In the genomic region with DNA sequence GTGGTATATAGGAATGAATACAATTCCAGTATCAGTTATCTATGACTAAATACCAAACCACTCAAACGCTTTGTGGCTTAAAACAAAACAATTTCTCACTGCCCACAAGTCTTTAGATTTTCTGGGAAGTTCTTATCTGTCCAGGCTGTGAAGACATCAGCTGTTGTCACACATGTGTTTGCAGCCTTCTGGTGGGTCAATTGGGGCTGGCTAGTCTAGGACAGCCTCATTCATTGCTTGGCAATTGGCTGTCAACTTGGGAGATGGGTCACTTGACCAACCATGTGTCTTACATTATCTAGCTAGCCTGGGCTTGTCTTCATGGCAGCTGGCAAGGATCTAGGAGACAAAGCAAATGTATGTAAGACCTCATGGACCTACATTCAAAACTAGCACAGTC, we compare ENCODE assay signal across 29 cellular contexts. TPM values are rescaled to one million over a fixed set of nuclear protein-coding genes. Genes with fewer than 3 reads are reported as not detected.
DNase-seq lines count a peak whose midpoint lies in the region; ATAC-seq and TF ChIP-seq lines count a peak whose summit lies in the region.
"Had no signal": no experiment of that assay in that cellular context is flagged by ENCODE, and none has a peak within 500 bp of the region (broad histone marks: within the 10 kb centered on the region; RNA-seq: fewer than 3 reads in every experiment).

No MANE protein-coding gene starts in this region.

- no peak overlapping the region for H3K4me3 ChIP-seq in RWPE2 (ENCODE audit: severe bottlenecking)
- no peak overlapping the region for H3K4me3 ChIP-seq in fibroblast of lung (replicated peaks in 1 of 4; ENCODE audit: control extremely low read depth in 1 of 4, insufficient read depth in 1 of 4, low read depth in 3 of 4, low read length in 4 of 4)
- H3K4me3 ChIP-seq in osteoblast (ENCODE audit: insufficient read depth, low read length): no peak overlapping the region
- H3K4me3 ChIP-seq: BLaER1, cardiac muscle cell, coronary artery, left lung, right atrium auricular region, SJSA1, spleen, tibial artery had no signal

- H3K9me3 ChIP-seq in RWPE2 (ENCODE audit: severe bottlenecking) (no peaks in the 10 kb centered on the region), fibroblast of lung (ENCODE audit: control insufficient read depth, insufficient read depth, low read depth, low read length) (no peaks in the 10 kb centered on the region), osteoblast (ENCODE audit: low read depth, low read length) (no peaks in the 10 kb centered on the region)
- H3K9me3 ChIP-seq: BLaER1, Caco-2, left lung, right atrium auricular region, SJSA1, spleen, tibial artery had no signal

- peaks cover 2% of the 10 kb centered on the region for H3K27me3 Mint-ChIP-seq in activated naive CD4-positive, alpha-beta T cell treated with anti-CD3 and anti-CD28 coated beads for 36 hours (ENCODE audit: low read depth)
- H3K27me3 Mint-ChIP-seq: activated CD4-positive, alpha-beta T cell treated with anti-CD3 and anti-CD28 coated beads, Interleukin-2, amount 10 ng/mL, durations not matched to agents 7 days and 5 days; effector memory CD8-positive, alpha-beta T cell; natural killer cell treated with Interleukin-12 subunit alpha and Interleukin-12 subunit beta and Interleukin-15 and Interleukin-18, amount 100 ng/mL, for 72 hours had no signal

- no peak overlapping the region for H3K27ac Mint-ChIP-seq in activated naive CD4-positive, alpha-beta T cell treated with anti-CD3 and anti-CD28 coated beads for 36 hours
- H3K27ac Mint-ChIP-seq: activated CD4-positive, alpha-beta T cell treated with anti-CD3 and anti-CD28 coated beads, Interleukin-2, amount 10 ng/mL, durations not matched to agents 7 days and 5 days; effector memory CD8-positive, alpha-beta T cell; natural killer cell treated with Interleukin-12 subunit alpha and Interleukin-12 subunit beta and Interleukin-15 and Interleukin-18, amount 100 ng/mL, for 72 hours; WTC11 had no signal

- H3K4me1 ChIP-seq in RWPE2 (ENCODE audit: insufficient read depth, poor library complexity, severe bottlenecking) (peaks cover 35% of the 10 kb centered on the region), fibroblast of lung (ENCODE audit: control insufficient read depth, extremely low read depth, insufficient read depth, low read length) (peaks cover 3% of the 10 kb centered on the region), osteoblast (ENCODE audit: insufficient read depth, low read length) (peaks cover 53% of the 10 kb centered on the region)
- H3K4me1 ChIP-seq: BLaER1, Caco-2, left lung, parathyroid adenoma, right atrium auricular region, spleen, tibial artery had no signal

- peak; percentile 60 for DNase-seq in EL
- no peak for DNase-seq in RWPE2 (ENCODE audit: low spot score)
- DNase-seq in fibroblast of lung (ENCODE audit: low read depth in 2 of 2): peak; percentile 23 to 88
- no peak for DNase-seq in osteoblast (ENCODE audit: insufficient read length, low spot score, missing footprints)
- DNase-seq in activated naive CD4-positive, alpha-beta T cell treated with Interleukin-2 at 50 U/mL for 16 hours: no peak
- DNase-seq in activated naive CD4-positive, alpha-beta T cell treated with anti-CD3 and anti-CD28 coated beads for 36 hours: no peak
- DNase-seq in GM03348 (ENCODE audit: low spot score): no peak
- DNase-seq: activated CD4-positive, alpha-beta T cell treated with anti-CD3 and anti-CD28 coated beads, Interleukin-2, amount 10 ng/mL, durations not matched to agents 7 days and 5 days; activated naive CD4-positive, alpha-beta T cell; activated T-cell treated with anti-CD3 and anti-CD28 coated beads, Interleukin-2, amount 50 U/mL, for 4 hours; amniotic stem cell; Caco-2; effector memory CD8-positive, alpha-beta T cell; Karpas-422; left lung; NCI-H510A treated with DMSO at 0.1 percent for 48 hours; NK-92 treated with Interleukin-12 subunit alpha and Interleukin-12 subunit beta, amount 100 ng/mL, for 24 hours; spleen; tibial artery had no signal

- no peaks in the 10 kb centered on the region for H3K4me1 Mint-ChIP-seq in activated naive CD4-positive, alpha-beta T cell treated with anti-CD3 and anti-CD28 coated beads for 36 hours (ENCODE audit: low read depth)
- H3K4me1 Mint-ChIP-seq: activated CD4-positive, alpha-beta T cell treated with anti-CD3 and anti-CD28 coated beads, Interleukin-2, amount 10 ng/mL, durations not matched to agents 7 days and 5 days had no signal

- H4K20me1 ChIP-seq in fibroblast of lung (ENCODE audit: control insufficient read depth, extremely low read depth, insufficient read depth, low read length): no peaks in the 10 kb centered on the region
- no peaks in the 10 kb centered on the region for H4K20me1 ChIP-seq in osteoblast (ENCODE audit: insufficient read depth, low read length)
- H4K20me1 ChIP-seq: BLaER1 had no signal

- H3K9me3 Mint-ChIP-seq in activated naive CD4-positive, alpha-beta T cell treated with anti-CD3 and anti-CD28 coated beads for 36 hours: peaks cover 2% of the 10 kb centered on the region
- H3K9me3 Mint-ChIP-seq: activated CD4-positive, alpha-beta T cell treated with anti-CD3 and anti-CD28 coated beads, Interleukin-2, amount 10 ng/mL, durations not matched to agents 7 days and 5 days had no signal

- H3K4me3 Mint-ChIP-seq in activated naive CD4-positive, alpha-beta T cell treated with anti-CD3 and anti-CD28 coated beads for 36 hours: no peak overlapping the region
- H3K4me3 Mint-ChIP-seq: activated CD4-positive, alpha-beta T cell treated with anti-CD3 and anti-CD28 coated beads, Interleukin-2, amount 10 ng/mL, durations not matched to agents 7 days and 5 days; activated T-cell treated with anti-CD3 and anti-CD28 coated beads, Interleukin-2, amount 50 U/mL, for 4 hours; effector memory CD8-positive, alpha-beta T cell; natural killer cell treated with Interleukin-12 subunit alpha and Interleukin-12 subunit beta and Interleukin-15 and Interleukin-18, amount 100 ng/mL, for 72 hours; WTC11 had no signal

- CTCF ChIA-PET in activated naive CD4-positive, alpha-beta T cell treated with anti-CD3 and anti-CD28 coated beads for 36 hours (lab: Charles Lee): no interaction called here

- H3K27me3 ChIP-seq in RWPE2 (ENCODE audit: insufficient read depth, poor library complexity, severe bottlenecking): no peaks in the 10 kb centered on the region
- no peaks in the 10 kb centered on the region for H3K27me3 ChIP-seq in fibroblast of lung (ENCODE audit: control insufficient read depth, insufficient read depth, low read length)
- H3K27me3 ChIP-seq in osteoblast (ENCODE audit: insufficient read depth, low read length): no peaks in the 10 kb centered on the region
- H3K27me3 ChIP-seq: BLaER1, cardiac muscle cell, left lung, right atrium auricular region, SJSA1, spleen, tibial artery had no signal

- H3K79me2 ChIP-seq in fibroblast of lung (ENCODE audit: control insufficient read depth, insufficient read depth, low read length) (no peaks in the 10 kb centered on the region), osteoblast (ENCODE audit: insufficient read depth, low read length) (no peaks in the 10 kb centered on the region)
- H3K79me2 ChIP-seq: parathyroid adenoma had no signal

- no peak overlapping the region for H3K9ac ChIP-seq in fibroblast of lung (ENCODE audit: insufficient read depth, low read length)
- H3K9ac ChIP-seq: BLaER1, parathyroid adenoma had no signal

- H3K4me2 ChIP-seq in fibroblast of lung (ENCODE audit: extremely low read depth, insufficient read depth, low read length): no peak overlapping the region
- H3K4me2 ChIP-seq in osteoblast (ENCODE audit: insufficient read depth, low read length): no peak overlapping the region
- H3K4me2 ChIP-seq: BLaER1 had no signal

- H3K36me3 ChIP-seq in RWPE2 (ENCODE audit: low read depth) (no peaks in the 10 kb centered on the region), fibroblast of lung (ENCODE audit: control insufficient read depth, insufficient read depth, low read length) (no peaks in the 10 kb centered on the region), osteoblast (ENCODE audit: insufficient read depth, low read length) (no peaks in the 10 kb centered on the region)
- H3K36me3 ChIP-seq: BLaER1, cardiac muscle cell, left lung, right atrium auricular region, SJSA1, spleen, tibial artery had no signal

- H2AFZ ChIP-seq in fibroblast of lung (ENCODE audit: low read length) (no peak overlapping the region), osteoblast (ENCODE audit: low read length) (no peak overlapping the region)
- H2AFZ ChIP-seq: parathyroid adenoma had no signal

- no peaks in the 10 kb centered on the region for H3K36me3 Mint-ChIP-seq in activated naive CD4-positive, alpha-beta T cell treated with anti-CD3 and anti-CD28 coated beads for 36 hours (ENCODE audit: low read depth)
- H3K36me3 Mint-ChIP-seq: natural killer cell treated with Interleukin-12 subunit alpha and Interleukin-12 subunit beta and Interleukin-15 and Interleukin-18, amount 100 ng/mL, for 72 hours; WTC11 had no signal

- no peak for ATAC-seq in RWPE2 (ENCODE audit: low read depth)
- ATAC-seq: activated T-cell treated with anti-CD3 and anti-CD28 coated beads, Interleukin-2, amount 50 U/mL, for 4 hours; effector memory CD8-positive, alpha-beta T cell; natural killer cell treated with Interleukin-12 subunit alpha and Interleukin-12 subunit beta and Interleukin-15 and Interleukin-18, amount 100 ng/mL, for 72 hours; Panc1; WTC11 had no signal

- intact Hi-C loops in activated naive CD4-positive, alpha-beta T cell treated with anti-CD3 and anti-CD28 coated beads for 36 hours (cut with micrococcal nuclease): no loop called here

- H3K27ac ChIP-seq in RWPE2 (ENCODE audit: poor library complexity, severe bottlenecking) (peak overlapping the region; percentile 66), fibroblast of lung (ENCODE audit: insufficient read depth, low read length) (no peak overlapping the region), osteoblast (ENCODE audit: low read depth, low read length) (peak overlapping the region; percentile 74)
- H3K27ac ChIP-seq: BLaER1, cardiac muscle cell, coronary artery, HL-60, left lung, parathyroid adenoma, right atrium auricular region, SJSA1, spleen, tibial artery had no signal

- TF ChIP-seq CTCF in RWPE2 (IDR thresholded peaks at IDR 0.05; ENCODE audit: poor library complexity, severe bottlenecking) (no peak), fibroblast of lung (conservative IDR thresholded peaks at IDR 0.05 in 1 of 2, IDR thresholded peaks at IDR 0.05 in 1 of 2; ENCODE audit: low read depth in 1 of 2, low read length in 2 of 2) (no peak), osteoblast (IDR thresholded peaks at IDR 0.05; ENCODE audit: extremely low read depth, low read depth, low read length) (no peak)

RNA-seq across cellular contexts. Expression of a gene that starts 53.8 kb away (rescaled TPM):
- total RNA-seq in fibroblast of lung (33.4 and 45.7 TPM in 2 replicates), osteoblast (56.5 and 86.9 TPM in 2 replicates)
- polyA plus RNA-seq in fibroblast of lung: 5.0 and 8.8 TPM in 2 replicates
- 3.0 and 6.5 TPM in 2 replicates for polyA plus RNA-seq in fibroblast of lung (2012)
- polyA minus RNA-seq in fibroblast of lung (ENCODE audit: low replicate concordance): 21.7 and 27.5 TPM in 2 replicates
- not detected for total RNA-seq in activated naive CD4-positive, alpha-beta T cell treated with anti-CD3 and anti-CD28 coated beads for 36 hours
- total RNA-seq: activated CD4-positive, alpha-beta T cell treated with anti-CD3 and anti-CD28 coated beads, Interleukin-2, amount 10 ng/mL, durations not matched to agents 7 days and 5 days; Caco-2; natural killer cell treated with Interleukin-12 subunit alpha and Interleukin-12 subunit beta and Interleukin-15 and Interleukin-18, amount 100 ng/mL, for 72 hours had no signal

Comparison
In these comparisons a context has a peak if more than half of its experiments do, and no peak if none do; other contexts are left out.
1. DNase-seq: peak in EL (single experiment) and fibroblast of lung (2 of 2); none in RWPE2 (single experiment), osteoblast (single experiment), activated naive CD4-positive, alpha-beta T cell treated with Interleukin-2 at 50 U/mL for 16 hours (single experiment), activated naive CD4-positive, alpha-beta T cell treated with anti-CD3 and anti-CD28 coated beads for 36 hours (single experiment) and GM03348 (single experiment).
2. RNA of a gene that starts 53.8 kb away (total RNA-seq): 56.5 to 86.9 TPM in osteoblast and 33.4 to 45.7 TPM in fibroblast of lung; not detected in activated naive CD4-positive, alpha-beta T cell treated with anti-CD3 and anti-CD28 coated beads for 36 hours; every median in the first group is over 10 times any median in the second.